24 cellular contexts compared by ENCODE assay signal in the genomic region with DNA sequence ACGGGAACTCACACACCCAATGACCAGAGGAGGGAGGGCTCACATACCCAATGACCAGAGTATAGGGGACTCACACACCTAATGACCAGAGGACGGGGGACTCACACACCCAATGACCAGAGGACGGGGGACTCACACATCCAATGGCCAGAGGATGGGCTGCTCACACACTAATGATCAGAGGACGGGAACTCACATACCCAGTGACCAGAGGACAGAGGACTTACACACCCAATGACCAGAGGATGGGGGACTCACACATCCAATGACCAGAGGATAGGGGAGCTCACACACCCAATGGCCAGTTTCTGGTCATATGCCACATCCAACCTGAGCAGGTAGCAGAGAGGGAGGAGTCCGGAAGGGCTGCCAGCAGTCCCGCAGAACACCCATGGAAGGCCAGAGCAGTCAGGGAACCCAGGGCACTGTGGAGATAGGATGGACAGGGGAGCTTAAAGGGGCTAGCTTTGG. TPM values are rescaled to one million over a fixed set of nuclear protein-coding genes. Genes with fewer than 3 reads are reported as not detected.
"Had no signal": no experiment of that assay in that cellular context is flagged by ENCODE, and none has a peak within 500 bp of the region (broad histone marks: within the 10 kb centered on the region; RNA-seq: fewer than 3 reads in every experiment).

No MANE protein-coding gene starts in this region.

- H3K27ac Mint-ChIP-seq: activated CD4-positive, alpha-beta T cell treated with anti-CD3 and anti-CD28 coated beads, Interleukin-2, amount 10 ng/mL, durations not matched to agents 7 days and 5 days; activated naive CD8-positive, alpha-beta T cell treated with anti-CD3 and anti-CD28 coated beads, Interleukin-2, amount 50 U/mL, for 24 hours; natural killer cell treated with Interleukin-12 subunit alpha and Interleukin-12 subunit beta and Interleukin-15 and Interleukin-18, amount 100 ng/mL, for 72 hours; T-cell; T-helper 2 cell treated with Interferon-gamma antibody and Interleukin-4, amounts not matched to agents 5 μg/mL and 100 μg/mL, for 36 hours had no signal

- H3K27ac ChIP-seq: heart left ventricle, left lung, neutrophil, parathyroid adenoma, SJCRH30, testis, VCaP had no signal

- H3K4me3 ChIP-seq: heart left ventricle, left lung, SJCRH30, testis had no signal

- H3K36me3 Mint-ChIP-seq: natural killer cell treated with Interleukin-12 subunit alpha and Interleukin-12 subunit beta and Interleukin-15 and Interleukin-18, amount 100 ng/mL, for 72 hours; T-cell had no signal

- H3K36me3 ChIP-seq: heart left ventricle, left lung, neutrophil, SJCRH30 had no signal

- H3K4me1 ChIP-seq: left lung, parathyroid adenoma, SJCRH30 had no signal

- H3K27me3 ChIP-seq: heart left ventricle, left lung, neutrophil, SJCRH30, testis had no signal

- DNase-seq: activated CD4-positive, alpha-beta T cell treated with anti-CD3 and anti-CD28 coated beads, Interleukin-2, amount 10 ng/mL, durations not matched to agents 7 days and 5 days; activated effector memory CD4-positive, alpha-beta T cell treated with anti-CD3 and anti-CD28 coated beads, Interleukin-2, amount 50 U/mL, for 16 hours; activated naive CD4-positive, alpha-beta T cell treated with anti-CD3 and anti-CD28 coated beads, Interleukin-2, amount 50 U/mL, for 16 hours; activated naive CD8-positive, alpha-beta T cell treated with anti-CD3 and anti-CD28 coated beads, Interleukin-2, amount 50 U/mL, for 24 hours; effector CD4-positive, alpha-beta T cell; erythroblast; left lung; mammary epithelial cell; midbrain; SJCRH30; small intestine; stimulated activated CD4-positive, alpha-beta T cell treated with anti-CD3 and anti-CD28 coated beads, Interleukin-2, amount 100 ng/mL, for 48 hours; stimulated activated naive CD4-positive, alpha-beta T cell; T-cell; testis; trophoblast cell had no signal

- H3K9me3 ChIP-seq: left lung, neutrophil, SJCRH30, testis had no signal

- H3K27me3 Mint-ChIP-seq: activated naive CD8-positive, alpha-beta T cell treated with anti-CD3 and anti-CD28 coated beads, Interleukin-2, amount 50 U/mL, for 24 hours had no signal

- H3K4me3 Mint-ChIP-seq: activated CD4-positive, alpha-beta T cell treated with anti-CD3 and anti-CD28 coated beads, Interleukin-2, amount 10 ng/mL, durations not matched to agents 7 days and 5 days; activated naive CD8-positive, alpha-beta T cell treated with anti-CD3 and anti-CD28 coated beads, Interleukin-2, amount 50 U/mL, for 24 hours; natural killer cell treated with Interleukin-12 subunit alpha and Interleukin-12 subunit beta and Interleukin-15 and Interleukin-18, amount 100 ng/mL, for 72 hours; T-cell; T-helper 2 cell treated with Interferon-gamma antibody and Interleukin-4, amounts not matched to agents 5 μg/mL and 100 μg/mL, for 36 hours had no signal

- H3K9me3 Mint-ChIP-seq: activated CD4-positive, alpha-beta T cell treated with anti-CD3 and anti-CD28 coated beads, Interleukin-2, amount 10 ng/mL, durations not matched to agents 7 days and 5 days; activated naive CD8-positive, alpha-beta T cell treated with anti-CD3 and anti-CD28 coated beads, Interleukin-2, amount 50 U/mL, for 24 hours; natural killer cell treated with Interleukin-12 subunit alpha and Interleukin-12 subunit beta and Interleukin-15 and Interleukin-18, amount 100 ng/mL, for 72 hours; T-cell; T-helper 2 cell treated with Interferon-gamma antibody and Interleukin-4, amounts not matched to agents 5 μg/mL and 100 μg/mL, for 36 hours had no signal

- ATAC-seq: activated CD4-positive, CD25-positive, alpha-beta regulatory T cell treated with anti-CD3 and anti-CD28 coated beads, Interleukin-2, amount 50 U/mL, for 24 hours; activated naive CD8-positive, alpha-beta T cell treated with anti-CD3 and anti-CD28 coated beads, Interleukin-2, amount 50 U/mL, for 24 hours; heart left ventricle; left lung; natural killer cell treated with Interleukin-12 subunit alpha and Interleukin-12 subunit beta and Interleukin-15 and Interleukin-18, amount 100 ng/mL, for 72 hours; sciatic nerve; T-cell had no signal

RNA-seq across cellular contexts. Expression of a gene that starts 10.4 kb away (rescaled TPM):
- total RNA-seq: activated CD4-positive, alpha-beta T cell treated with anti-CD3 and anti-CD28 coated beads, Interleukin-2, amount 10 ng/mL, durations not matched to agents 7 days and 5 days had no signal
